In the genomic region with DNA sequence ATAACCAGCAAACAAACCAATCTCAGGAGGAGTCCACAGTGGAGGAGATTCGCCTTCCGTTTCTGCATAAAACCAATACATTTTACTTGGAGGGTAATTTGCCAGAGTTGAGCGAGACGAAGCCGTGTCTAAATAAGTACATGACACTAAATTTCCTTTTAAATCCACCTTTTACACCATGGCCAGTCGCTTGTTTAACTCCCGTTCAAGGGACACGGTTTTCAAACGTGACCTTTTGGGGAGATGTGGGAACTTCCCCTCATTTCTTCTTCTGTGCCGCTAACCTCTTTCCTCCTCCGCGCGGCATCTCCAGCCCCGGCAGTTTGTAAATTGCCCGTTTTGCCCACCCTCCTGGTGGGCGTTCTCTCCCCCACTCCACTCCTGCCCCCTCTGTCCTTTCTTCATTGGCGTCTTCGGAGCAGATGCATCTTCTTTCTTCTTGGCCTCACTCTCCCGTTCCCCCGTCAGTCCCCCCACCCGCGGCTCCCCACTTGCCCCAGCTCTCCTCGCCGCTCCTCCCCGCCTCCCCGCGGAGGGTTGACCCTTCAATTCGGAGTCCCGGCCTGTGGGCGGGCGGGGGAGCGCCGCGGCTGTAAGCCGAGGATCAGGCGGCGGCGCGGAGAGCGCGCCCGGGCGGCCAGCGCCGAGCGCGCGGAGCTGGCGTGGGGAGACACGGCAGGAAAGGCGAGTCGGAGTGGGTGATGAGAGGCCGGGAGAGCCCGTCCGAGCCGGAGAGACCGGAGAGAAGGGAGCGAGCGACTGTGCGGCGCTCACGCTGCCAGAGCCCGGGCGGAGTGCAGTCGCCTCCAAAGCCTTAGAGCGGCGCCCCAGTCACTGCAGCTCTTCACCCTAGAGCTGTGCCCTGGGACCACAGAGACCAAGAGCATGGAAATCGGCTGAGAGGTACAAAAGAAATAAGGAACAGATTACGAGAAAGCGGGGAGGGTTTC, we compare ENCODE assay signal across 1 cellular context.
TF ChIP-seq lines count a peak whose summit lies in the region.

TSS of gene NLGN1 (plus strand) at position 584 of the 950 bp plus-strand sequence.

TF ChIP-seq in HEK293, 187 proteins besides CTCF, POLR2A, EP300 and RAD21 (continued from another document):
- TF ChIP-seq ZNF580 (tag by site-specific recombination; IDR thresholded peaks at IDR 0.05) (no peak; the same call in 1 of the 2 replicates), SP2 (tag by site-specific recombination; IDR thresholded peaks at IDR 0.05) (peak; percentile 98), ZNF488 (tag by site-specific recombination; IDR thresholded peaks at IDR 0.05) (no peak), ZNF335 (tag by site-specific recombination; conservative IDR thresholded peaks at IDR 0.05) (peak; percentile 75), ZBTB49 (tag by site-specific recombination; IDR thresholded peaks at IDR 0.05; ENCODE audit: low read depth) (no peak), ZNF302 (tag by site-specific recombination; IDR thresholded peaks at IDR 0.05; ENCODE audit: low read depth) (no peak), ZFP3 (tag by site-specific recombination; IDR thresholded peaks at IDR 0.05; ENCODE audit: low read depth) (0 out of 2 replicates have a peak, but pooled peaks have one; percentile 32)
- TF ChIP-seq, protein P1, sequence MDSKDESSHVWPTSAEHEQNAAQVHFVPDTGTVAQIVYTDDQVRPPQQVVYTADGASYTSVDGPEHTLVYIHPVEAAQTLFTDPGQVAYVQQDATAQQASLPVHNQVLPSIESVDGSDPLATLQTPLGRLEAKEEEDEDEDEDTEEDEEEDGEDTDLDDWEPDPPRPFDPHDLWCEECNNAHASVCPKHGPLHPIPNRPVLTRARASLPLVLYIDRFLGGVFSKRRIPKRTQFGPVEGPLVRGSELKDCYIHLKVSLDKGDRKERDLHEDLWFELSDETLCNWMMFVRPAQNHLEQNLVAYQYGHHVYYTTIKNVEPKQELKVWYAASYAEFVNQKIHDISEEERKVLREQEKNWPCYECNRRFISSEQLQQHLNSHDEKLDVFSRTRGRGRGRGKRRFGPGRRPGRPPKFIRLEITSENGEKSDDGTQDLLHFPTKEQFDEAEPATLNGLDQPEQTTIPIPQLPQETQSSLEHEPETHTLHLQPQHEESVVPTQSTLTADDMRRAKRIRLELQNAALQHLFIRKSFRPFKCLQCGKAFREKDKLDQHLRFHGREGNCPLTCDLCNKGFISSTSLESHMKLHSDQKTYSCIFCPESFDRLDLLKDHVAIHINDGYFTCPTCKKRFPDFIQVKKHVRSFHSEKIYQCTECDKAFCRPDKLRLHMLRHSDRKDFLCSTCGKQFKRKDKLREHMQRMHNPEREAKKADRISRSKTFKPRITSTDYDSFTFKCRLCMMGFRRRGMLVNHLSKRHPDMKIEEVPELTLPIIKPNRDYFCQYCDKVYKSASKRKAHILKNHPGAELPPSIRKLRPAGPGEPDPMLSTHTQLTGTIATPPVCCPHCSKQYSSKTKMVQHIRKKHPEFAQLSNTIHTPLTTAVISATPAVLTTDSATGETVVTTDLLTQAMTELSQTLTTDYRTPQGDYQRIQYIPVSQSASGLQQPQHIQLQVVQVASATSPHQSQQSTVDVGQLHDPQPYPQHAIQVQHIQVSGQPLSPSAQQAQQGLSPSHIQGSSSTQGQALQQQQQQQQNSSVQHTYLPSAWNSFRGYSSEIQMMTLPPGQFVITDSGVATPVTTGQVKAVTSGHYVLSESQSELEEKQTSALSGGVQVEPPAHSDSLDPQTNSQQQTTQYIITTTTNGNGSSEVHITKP (tag by site-specific recombination; IDR thresholded peaks at IDR 0.05) = peak; percentile 90
